Comparison of ENCODE assay signal across 9 cellular contexts in the genomic region with DNA sequence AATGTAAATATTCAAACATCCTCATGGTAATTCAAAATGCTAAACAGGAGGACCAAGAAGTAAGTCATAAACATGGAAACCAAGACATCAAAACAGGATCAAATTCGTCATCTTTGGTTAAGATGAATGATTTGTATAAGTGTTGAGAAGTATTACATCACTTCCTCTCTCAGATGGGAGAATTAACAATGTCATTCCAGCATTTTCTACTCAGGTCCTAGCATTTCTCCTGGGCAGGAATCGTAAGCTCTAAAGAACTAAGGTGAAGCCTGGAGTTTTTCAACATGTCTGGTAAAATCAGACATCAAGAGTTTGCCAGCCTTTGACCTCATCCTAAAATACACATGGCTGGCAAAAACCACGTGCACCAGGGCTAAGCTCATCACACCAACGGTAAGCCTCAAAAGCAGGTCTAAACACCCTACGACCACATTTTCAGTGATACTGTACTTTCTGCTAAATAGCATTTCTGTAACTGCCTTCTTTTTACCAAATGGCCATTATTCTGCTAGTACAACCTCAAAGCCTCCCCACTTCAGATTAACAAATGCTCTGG. TPM values are rescaled to one million over a fixed set of nuclear protein-coding genes. Genes with fewer than 3 reads are reported as not detected.
DNase-seq lines count a peak whose midpoint lies in the region; ATAC-seq and TF ChIP-seq lines count a peak whose summit lies in the region.
"Had no signal": no experiment of that assay in that cellular context is flagged by ENCODE, and none has a peak within 500 bp of the region (broad histone marks: within the 10 kb centered on the region; RNA-seq: fewer than 3 reads in every experiment).

No MANE protein-coding gene starts in this region.

- H3K36me3 Mint-ChIP-seq in activated naive CD8-positive, alpha-beta T cell treated with anti-CD3 and anti-CD28 coated beads, Interleukin-2, amount 50 U/mL, for 24 hours (ENCODE audit: low read depth) = peaks cover 25% of the 10 kb centered on the region

- H3K36me3 ChIP-seq in heart right ventricle (peaks cover 0 to 20% (median 0%) of the 10 kb centered on the region in 9 donors), lower lobe of right lung (peaks cover 10% of the 10 kb centered on the region), vagina (no peaks in the 10 kb centered on the region)

- no peak for DNase-seq in heart right ventricle
- DNase-seq in Right ventricle myocardium inferior (ENCODE audit: missing footprints) = no peak
- DNase-seq in activated naive CD8-positive, alpha-beta T cell treated with anti-CD3 and anti-CD28 coated beads, Interleukin-2, amount 50 U/mL, for 24 hours = no peak
- DNase-seq in lower lobe of right lung = no peak
- DNase-seq in vagina (ENCODE audit: extremely low spot score in 2 of 2) = no peak
- no peak for DNase-seq in GDM1 (lab: John Stamatoyannopoulos, UW)
- DNase-seq in coronary artery (ENCODE audit: low spot score) = no peak
- DNase-seq: COR-L47 had no signal

- H3K27ac Mint-ChIP-seq in activated naive CD8-positive, alpha-beta T cell treated with anti-CD3 and anti-CD28 coated beads, Interleukin-2, amount 50 U/mL, for 24 hours = peak overlapping the region; percentile 90

- H3K27me3 Mint-ChIP-seq in activated naive CD8-positive, alpha-beta T cell treated with anti-CD3 and anti-CD28 coated beads, Interleukin-2, amount 50 U/mL, for 24 hours = no peaks in the 10 kb centered on the region

- H3K9me3 ChIP-seq in heart right ventricle (no peaks in the 10 kb centered on the region), lower lobe of right lung (no peaks in the 10 kb centered on the region), vagina (no peaks in the 10 kb centered on the region)

- H3K4me3 Mint-ChIP-seq in activated naive CD8-positive, alpha-beta T cell treated with anti-CD3 and anti-CD28 coated beads, Interleukin-2, amount 50 U/mL, for 24 hours = peak overlapping the region; percentile 55

- H3K9me3 Mint-ChIP-seq in activated naive CD8-positive, alpha-beta T cell treated with anti-CD3 and anti-CD28 coated beads, Interleukin-2, amount 50 U/mL, for 24 hours = no peaks in the 10 kb centered on the region

- H3K27me3 ChIP-seq in heart right ventricle (no peaks in the 10 kb centered on the region), lower lobe of right lung (ENCODE audit: low read depth) (no peaks in the 10 kb centered on the region), vagina (no peaks in the 10 kb centered on the region)

- no peak for TF ChIP-seq POLR2A in vagina (IDR thresholded peaks at IDR 0.05)

- ATAC-seq in heart right ventricle = no peak
- ATAC-seq in Right ventricle myocardium inferior = no peak
- ATAC-seq in activated naive CD8-positive, alpha-beta T cell treated with anti-CD3 and anti-CD28 coated beads, Interleukin-2, amount 50 U/mL, for 24 hours = no peak
- ATAC-seq in lower lobe of right lung = no peak
- ATAC-seq in GM18868 (IDR thresholded peaks at IDR 0.05; ENCODE audit: unreplicated experiment) = no peak

- intact Hi-C loops in heart right ventricle (cut with DNase I) = loop anchor here in 1 of 10 donors (10.0 kb wide), 1 partner anchor 608 kb away; the partner anchor contains the start of gene PTPRS
- intact Hi-C loops in Right ventricle myocardium inferior (cut with DNase I) = loop anchor here (10.0 kb wide), 1 partner anchor 128 kb away; no protein-coding TSS in a partner anchor
- intact Hi-C loops in lower lobe of right lung (cut with DNase I) = no loop called here
- intact Hi-C loops in vagina (cut with DNase I) = no loop called here

- TF ChIP-seq CTCF in heart right ventricle (IDR thresholded peaks at IDR 0.05) (no peak), lower lobe of right lung (IDR thresholded peaks at IDR 0.05) (no peak), vagina (IDR thresholded peaks at IDR 0.05) (no peak), coronary artery (IDR thresholded peaks at IDR 0.05) (no peak)

- WGBS in heart right ventricle, 2 donors = 56 to 64% methylated on average over 5 of the region's 5 CpGs

- H3K27ac ChIP-seq in heart right ventricle (peak overlapping the region in 9 of 10 donors; percentile 33 to 82 (median 68)), lower lobe of right lung (peak overlapping the region; percentile 61), vagina (peak overlapping the region; percentile 18), coronary artery (no peak overlapping the region)

- H3K4me3 ChIP-seq in heart right ventricle (no peak overlapping the region), lower lobe of right lung (no peak overlapping the region), vagina (no peak overlapping the region), coronary artery (no peak overlapping the region)

- peaks cover 93% of the 10 kb centered on the region for H3K4me1 Mint-ChIP-seq in activated naive CD8-positive, alpha-beta T cell treated with anti-CD3 and anti-CD28 coated beads, Interleukin-2, amount 50 U/mL, for 24 hours

- peaks cover 37 to 100% (median 94%) of the 10 kb centered on the region in 9 donors for H3K4me1 ChIP-seq in heart right ventricle
- H3K4me1 ChIP-seq in lower lobe of right lung = peaks cover 89% of the 10 kb centered on the region
- H3K4me1 ChIP-seq in vagina = peaks cover 72% of the 10 kb centered on the region

RNA-seq across cellular contexts. Expression of gene RANBP3, which starts 24.8 kb away (rescaled TPM):
- total RNA-seq in heart right ventricle = 10 to 100 TPM; 51.4 to 76.1 (median 63.3) TPM
- 10 to 100 TPM; 29.5 to 45.2 TPM for polyA plus RNA-seq in heart right ventricle
- 65.6 TPM for total RNA-seq in Right ventricle myocardium inferior
- 70.8 TPM for total RNA-seq in lower lobe of right lung
- total RNA-seq in vagina = 110 TPM

RNA-seq across cellular contexts. Expression of gene CAPS, which starts 39.1 kb away (rescaled TPM):
- total RNA-seq in heart right ventricle = 1 to 10 TPM; 1.3 to 4.2 (median 2.8) TPM
- 10 to 100 TPM in 1 of 2 donors, 1 to 10 TPM in 1; 3.2 to 14.1 TPM for polyA plus RNA-seq in heart right ventricle
- total RNA-seq in Right ventricle myocardium inferior = 3.8 TPM
- 76.7 TPM for total RNA-seq in lower lobe of right lung
- 35.8 TPM for total RNA-seq in vagina

RNA-seq across cellular contexts. Expression of gene VMAC, which starts 48.4 kb away (rescaled TPM):
- 1 to 10 TPM; 1.3 to 3.9 (median 2.5) TPM for total RNA-seq in heart right ventricle
- polyA plus RNA-seq in heart right ventricle = 1 to 10 TPM; 1.4 to 5.8 TPM
- total RNA-seq in Right ventricle myocardium inferior = 1.6 TPM
- total RNA-seq in lower lobe of right lung = 8.1 TPM
- total RNA-seq in vagina = 7.9 TPM

RNA-seq across cellular contexts. Expression of gene NDUFA11, which starts 49.5 kb away (rescaled TPM):
- 100 to 1,000 TPM; 451 to 574 (median 513) TPM for total RNA-seq in heart right ventricle
- 1,000 to 10,000 TPM in 1 of 2 donors, 100 to 1,000 TPM in 1; 760 to 1,143 TPM for polyA plus RNA-seq in heart right ventricle
- 571 TPM for total RNA-seq in Right ventricle myocardium inferior
- total RNA-seq in lower lobe of right lung = 150 TPM
- 318 TPM for total RNA-seq in vagina

Comparison
In these comparisons a context has a peak if more than half of its experiments do, and no peak if none do; other contexts are left out.
1. H3K27ac ChIP-seq: peak in heart right ventricle (9 of 10), lower lobe of right lung (single experiment) and vagina (single experiment); none in coronary artery (0 of 2).